In genomic region chr4:54064317-54065275, GRCh38 we compare ENCODE assay signal across 8 cellular contexts. TPM values are rescaled to one million over a fixed set of nuclear protein-coding genes. Genes with fewer than 3 reads are reported as not detected.
DNase-seq lines count a peak whose midpoint lies in the region; ATAC-seq, FAIRE-seq and TF ChIP-seq lines count a peak whose summit lies in the region.

CHIC2 (minus strand) TSS chr4:54064605; CDS start chr4:54064300, 305 bp downstream.

- H3K9me3 Mint-ChIP-seq in IgD-negative memory B cell = no peaks in the 10 kb centered on the region

- FAIRE-seq in endothelial cell of umbilical vein (lab: Jason Lieb, UNC) = peak; percentile 68

- H3K36me3 Mint-ChIP-seq in IgD-negative memory B cell = no peaks in the 10 kb centered on the region

- peak within 1 kb of the TSS; percentile 86 to 98 (median 96) for H3K27ac Mint-ChIP-seq in IgD-negative memory B cell

- peaks cover 13% of the 10 kb centered on the region for H4K20me1 ChIP-seq in endothelial cell of umbilical vein (replicated peaks; ENCODE audit: control insufficient read depth, extremely low read depth, insufficient read depth, low read length)

- CTCF ChIA-PET in endothelial cell of umbilical vein (lab: Charles Lee) = interaction anchor here (1.3 to 2.9 kb wide), 2 partner anchors 12 to 134 kb away, joined by 3 to 21 read pairs; no protein-coding TSS in a partner anchor

- H3K79me2 ChIP-seq in endothelial cell of umbilical vein (ENCODE audit: control insufficient read depth, insufficient read depth, low read length) = peaks cover 46% of the 10 kb centered on the region

- ATAC-seq in GM21529 (IDR thresholded peaks at IDR 0.05; ENCODE audit: unreplicated experiment) = peak; percentile 95

- no peak for TF ChIP-seq CTCF in endothelial cell of umbilical vein (IDR thresholded peaks at IDR 0.05; ENCODE audit: extremely low read depth in 1 of 2, insufficient read depth in 1 of 2, low read depth in 1 of 2, low read length in 2 of 2)

- H3K27ac ChIP-seq in endothelial cell of umbilical vein (ENCODE audit: insufficient read depth, low read depth, low read length) = peak within 1 kb of the TSS; percentile 96

- peak within 1 kb of the TSS; percentile 98 for H3K4me2 ChIP-seq in endothelial cell of umbilical vein (ENCODE audit: insufficient read depth, low read length)

- peak within 1 kb of the TSS; percentile 90 to 98 (median 94) for H3K4me3 Mint-ChIP-seq in IgD-negative memory B cell

- no peaks in the 10 kb centered on the region for H3K9me1 ChIP-seq in endothelial cell of umbilical vein (replicated peaks; ENCODE audit: control insufficient read depth, extremely low read depth, insufficient read depth, low read length)

- no peaks in the 10 kb centered on the region for H3K36me3 ChIP-seq in endothelial cell of umbilical vein (ENCODE audit: control insufficient read depth in 2 of 2, extremely low read depth in 1 of 2, insufficient read depth in 2 of 2, low read length in 2 of 2)

- peak within 1 kb of the TSS; percentile 55 to 98 (median 96) for H3K4me3 ChIP-seq in endothelial cell of umbilical vein (replicated peaks in 1 of 3; ENCODE audit: insufficient read depth in 1 of 3, low read depth in 1 of 3, low read length in 3 of 3)

- H3K27me3 Mint-ChIP-seq in IgD-negative memory B cell = no peaks in the 10 kb centered on the region

- dilution Hi-C loops in endothelial cell of umbilical vein (cut with MboI; ENCODE audit: extremely low pct_ligation_motif_present, low sequenced_read_pairs) = no loop called here

- POLR2A ChIA-PET in endothelial cell of umbilical vein (lab: Charles Lee) = interaction anchor here (1.5 kb wide), 1 partner anchor 121 kb away, joined by 3 read pairs; no protein-coding TSS in a partner anchor

- H3K9me3 ChIP-seq in endothelial cell of umbilical vein (replicated peaks; ENCODE audit: control insufficient read depth, insufficient read depth, low read length) = no peaks in the 10 kb centered on the region

- TSS peak; percentile 8 for BruUV-seq in endothelial cell of umbilical vein (replicated peaks; lab: Mats Ljungman, UMichigan)

- DNase-seq in DMS 273 treated with DMSO at 0.1 percent for 48 hours (lab: John Stamatoyannopoulos, UW) (peak; percentile 68), OCI-M1 (lab: John Stamatoyannopoulos, UW) (peak; percentile 94), activated T-cell treated with anti-CD3 and anti-CD28 coated beads for 1 hour (ENCODE audit: low read depth) (peak; percentile 94), endothelial cell of umbilical vein (ENCODE audit: low read depth, low spot score) (peak; percentile 94), midbrain (lab: John Stamatoyannopoulos, UW) (peak; percentile 83)
- peak; percentile 95 to 97 for DNase-seq in stimulated activated CD8-positive, alpha-beta memory T cell treated with anti-CD3 and anti-CD28 coated beads, Interleukin-15, amount 100 ng/mL, for 48 hours (ENCODE audit: low read depth in 2 of 2)

- intact Hi-C loops in endothelial cell of umbilical vein (cut with micrococcal nuclease) = loop anchor here (1.0 to 2.0 kb wide), 3 partner anchors 36 to 152 kb away; partner anchors contain the start of gene GSX2

- H3K4me1 ChIP-seq in endothelial cell of umbilical vein (ENCODE audit: control insufficient read depth, extremely low read depth, insufficient read depth, low read length) = peaks cover 67% of the 10 kb centered on the region

- H2AFZ ChIP-seq in endothelial cell of umbilical vein (ENCODE audit: low read depth, low read length) = peak within 1 kb of the TSS; percentile 53

- no peaks in the 10 kb centered on the region for H3K27me3 ChIP-seq in endothelial cell of umbilical vein (ENCODE audit: control insufficient read depth in 2 of 2, insufficient read depth in 2 of 2, low read length in 2 of 2)

- TF ChIP-seq POLR2A in endothelial cell of umbilical vein (IDR thresholded peaks at IDR 0.05; ENCODE audit: low read depth, low read length) = peak; percentile 88

- H3K9ac ChIP-seq in endothelial cell of umbilical vein (replicated peaks; ENCODE audit: extremely low read depth, insufficient read depth, low read length) = peak within 1 kb of the TSS; percentile 97

- H3K4me1 Mint-ChIP-seq in IgD-negative memory B cell = peaks cover 28 to 40% (median 33%) of the 10 kb centered on the region in 3 donors

TF ChIP-seq in endothelial cell of umbilical vein, 7 proteins besides CTCF, POLR2A, EP300 and RAD21:
- TF ChIP-seq POLR2AphosphoS5 (IDR thresholded peaks at IDR 0.05; ENCODE audit: insufficient read depth, low read depth, low read length) = peak; percentile 97
- TF ChIP-seq FOS (IDR thresholded peaks at IDR 0.05; ENCODE audit: borderline replicate concordance, insufficient read depth, low read length) = peak; percentile 21
- TF ChIP-seq GATA2 (IDR thresholded peaks at IDR 0.05; ENCODE audit: insufficient read depth, insufficient read length, low read depth, low read length) = peak; percentile 79
- no peak for TF ChIP-seq MYC (IDR thresholded peaks at IDR 0.05; ENCODE audit: low read depth, low read length)
- no peak for TF ChIP-seq EZH2 (IDR thresholded peaks at IDR 0.05; ENCODE audit: borderline replicate concordance, low read depth, low read length, severe bottlenecking)
- TF ChIP-seq MAX (IDR thresholded peaks at IDR 0.05; ENCODE audit: insufficient read depth, insufficient read length) = peak; percentile 28
- TF ChIP-seq JUN (IDR thresholded peaks at IDR 0.05; ENCODE audit: borderline replicate concordance, insufficient read depth, insufficient read length, low read depth) = no peak
TF ChIP-seq in endothelial cell of umbilical vein: peak in this region for 4.

RNA-seq across cellular contexts. Expression of gene CHIC2, which starts in this region (rescaled TPM):
- 43.6 TPM for polyA plus RNA-seq in IgD-negative memory B cell
- 43.3 and 43.8 TPM in 2 replicates for total RNA-seq in endothelial cell of umbilical vein
- polyA plus RNA-seq in endothelial cell of umbilical vein = 23.3 and 27.4 TPM in 2 replicates
- 28.1 and 28.7 TPM in 2 replicates for polyA plus RNA-seq in endothelial cell of umbilical vein (2011; cell fraction: cytosol; rRNA removed)
- 19.1 and 26.2 TPM in 2 replicates for polyA plus RNA-seq in endothelial cell of umbilical vein (2011; cell fraction: nucleus; rRNA removed)
- polyA plus RNA-seq in endothelial cell of umbilical vein (2012) = 25.7 and 33.2 TPM in 2 replicates
- polyA minus RNA-seq in endothelial cell of umbilical vein = 18.1 and 20.8 TPM in 2 replicates
- 4.4 TPM for polyA minus RNA-seq in endothelial cell of umbilical vein (2011; cell fraction: cytosol; rRNA and poly(A)+ RNA removed)
- 59.9 and 90.3 TPM in 2 replicates for polyA minus RNA-seq in endothelial cell of umbilical vein (2011; cell fraction: nucleus; rRNA and poly(A)+ RNA removed)

Comparison
In these comparisons a context has a peak if more than half of its experiments do, and no peak if none do; other contexts are left out.
1. Peak in every context shown above with its lines: DNase-seq, ATAC-seq, H3K4me3 ChIP-seq and H3K27ac ChIP-seq.